ENCODE assay signal across 9 cellular contexts in genomic region chr1:159011701-159012100, GRCh38.
DNase-seq lines count a peak whose midpoint lies in the region; ATAC-seq and TF ChIP-seq lines count a peak whose summit lies in the region.
"Had no signal": no experiment of that assay in that cellular context is flagged by ENCODE, and none has a peak within 500 bp of the region (broad histone marks: within the 10 kb centered on the region; RNA-seq: fewer than 3 reads in every experiment).

No MANE protein-coding gene starts in this region.

- no peaks in the 10 kb centered on the region for H3K27me3 Mint-ChIP-seq in nephron progenitor cell (ENCODE audit: low read depth, poor library complexity)

- no peak for DNase-seq in MM.1S
- DNase-seq in cardiac fibroblast (ENCODE audit: low read depth in 2 of 2), result no peak
- no peak for DNase-seq in nephron progenitor cell
- DNase-seq in NCI-H128 (lab: John Stamatoyannopoulos, UW; ENCODE audit: unreplicated experiment), result no peak
- DNase-seq: SIG-M5 had no signal

- peaks cover 29 to 41% (median 34%) of the 10 kb centered on the region in 11 experiments for H3K36me3 ChIP-seq in BLaER1 treated with 17β-estradiol and CSF1 and Interleukin-3, amounts not matched to agents 10 nM and 100 nM
- peaks cover 24% of the 10 kb centered on the region for H3K36me3 ChIP-seq in MM.1S (replicated peaks; ENCODE audit: insufficient read depth, low read length)

- H3K9me2 ChIP-seq in MM.1S (replicated peaks; ENCODE audit: insufficient read depth, low read length), result no peaks in the 10 kb centered on the region

- peaks cover 54% of the 10 kb centered on the region for H3K4me1 Mint-ChIP-seq in nephron progenitor cell

- TF ChIP-seq CTCF in MM.1S (IDR thresholded peaks at IDR 0.05; ENCODE audit: low read length), result no peak
- TF ChIP-seq CTCF in cardiac fibroblast (IDR thresholded peaks at IDR 0.05; ENCODE audit: low read depth, low read length), result no peak
- no peak for TF ChIP-seq CTCF in nephron progenitor cell (IDR thresholded peaks at IDR 0.05)

- H3K27ac ChIP-seq in BLaER1 treated with 17β-estradiol and CSF1 and Interleukin-3, amounts not matched to agents 10 nM and 100 nM, result peak overlapping the region; percentile 67 to 99 (median 94); a peak in 21 of 22 replicates
- H3K27ac ChIP-seq in MM.1S (ENCODE audit: low read length), result peak overlapping the region; percentile 76

- peak overlapping the region; percentile 73 for H3K27ac Mint-ChIP-seq in nephron progenitor cell

- no peak for ATAC-seq in HG03095 (IDR thresholded peaks at IDR 0.05; ENCODE audit: unreplicated experiment)
- ATAC-seq in HG03432 (IDR thresholded peaks at IDR 0.05; ENCODE audit: unreplicated experiment), result no peak
- no peak for ATAC-seq in GM19452 (IDR thresholded peaks at IDR 0.05; ENCODE audit: unreplicated experiment)

- H4K20me1 ChIP-seq in BLaER1 treated with 17β-estradiol and CSF1 and Interleukin-3, amounts not matched to agents 10 nM and 100 nM, result peaks cover 0 to 10% (median 3%) of the 10 kb centered on the region in 11 experiments; a peak in 4 of 22 replicates
- H4K20me1 ChIP-seq in MM.1S (ENCODE audit: insufficient read depth, low read length), result no peaks in the 10 kb centered on the region

- H3K9ac ChIP-seq in BLaER1 treated with 17β-estradiol and CSF1 and Interleukin-3, amounts not matched to agents 10 nM and 100 nM, result peak overlapping the region; percentile 72 to 96 (median 90)
- peak overlapping the region; percentile 74 for H3K9ac ChIP-seq in MM.1S (ENCODE audit: low read length)

- peak overlapping the region; percentile 72 to 90 (median 78) for H3K4me3 ChIP-seq in BLaER1 treated with 17β-estradiol and CSF1 and Interleukin-3, amounts not matched to agents 10 nM and 100 nM
- H3K4me3 ChIP-seq in MM.1S (ENCODE audit: low read length) (peak overlapping the region; percentile 74), cardiac fibroblast (replicated peaks in 1 of 2; ENCODE audit: low read depth in 2 of 2, low read length in 2 of 2) (peak overlapping the region; percentile 55 to 68)

- no peak overlapping the region for H2AFZ ChIP-seq in MM.1S (ENCODE audit: low read length)

- no peaks in the 10 kb centered on the region for H3K27me3 ChIP-seq in BLaER1 treated with 17β-estradiol and CSF1 and Interleukin-3, amounts not matched to agents 10 nM and 100 nM
- H3K27me3 ChIP-seq in MM.1S (replicated peaks; ENCODE audit: insufficient read depth, low read length), result no peaks in the 10 kb centered on the region

- H3K9me3 ChIP-seq in BLaER1 treated with 17β-estradiol and CSF1 and Interleukin-3, amounts not matched to agents 10 nM and 100 nM (replicated peaks in 1 of 11), result peaks cover 0 to 28% (median 22%) of the 10 kb centered on the region in 11 experiments; a peak in 18 of 22 replicates
- H3K9me3 ChIP-seq in MM.1S (replicated peaks; ENCODE audit: insufficient read depth, low read length), result no peaks in the 10 kb centered on the region

- H3K4me2 ChIP-seq in BLaER1 treated with 17β-estradiol and CSF1 and Interleukin-3, amounts not matched to agents 10 nM and 100 nM, result peak overlapping the region; percentile 78 to 98 (median 83); a peak in 20 of 22 replicates
- peak overlapping the region; percentile 73 for H3K4me2 ChIP-seq in MM.1S (ENCODE audit: low read depth, low read length)

- H3K36me3 Mint-ChIP-seq in nephron progenitor cell (ENCODE audit: low read depth), result peaks cover 63% of the 10 kb centered on the region

- H3F3A ChIP-seq in MM.1S (ENCODE audit: insufficient read depth, low read length), result peaks cover 55% of the 10 kb centered on the region

- peak overlapping the region; percentile 67 for H3K4me3 Mint-ChIP-seq in nephron progenitor cell

- peaks cover 62% of the 10 kb centered on the region for H3K79me2 ChIP-seq in MM.1S (ENCODE audit: low read length)

- peaks cover 50 to 68% (median 62%) of the 10 kb centered on the region in 10 experiments for H3K4me1 ChIP-seq in BLaER1 treated with 17β-estradiol and CSF1 and Interleukin-3, amounts not matched to agents 10 nM and 100 nM
- H3K4me1 ChIP-seq in MM.1S (ENCODE audit: low read length), result peaks cover 47% of the 10 kb centered on the region

- H3K9me3 Mint-ChIP-seq in nephron progenitor cell, result peaks cover 35% of the 10 kb centered on the region
